8 cellular contexts compared by ENCODE assay signal in the genomic region with DNA sequence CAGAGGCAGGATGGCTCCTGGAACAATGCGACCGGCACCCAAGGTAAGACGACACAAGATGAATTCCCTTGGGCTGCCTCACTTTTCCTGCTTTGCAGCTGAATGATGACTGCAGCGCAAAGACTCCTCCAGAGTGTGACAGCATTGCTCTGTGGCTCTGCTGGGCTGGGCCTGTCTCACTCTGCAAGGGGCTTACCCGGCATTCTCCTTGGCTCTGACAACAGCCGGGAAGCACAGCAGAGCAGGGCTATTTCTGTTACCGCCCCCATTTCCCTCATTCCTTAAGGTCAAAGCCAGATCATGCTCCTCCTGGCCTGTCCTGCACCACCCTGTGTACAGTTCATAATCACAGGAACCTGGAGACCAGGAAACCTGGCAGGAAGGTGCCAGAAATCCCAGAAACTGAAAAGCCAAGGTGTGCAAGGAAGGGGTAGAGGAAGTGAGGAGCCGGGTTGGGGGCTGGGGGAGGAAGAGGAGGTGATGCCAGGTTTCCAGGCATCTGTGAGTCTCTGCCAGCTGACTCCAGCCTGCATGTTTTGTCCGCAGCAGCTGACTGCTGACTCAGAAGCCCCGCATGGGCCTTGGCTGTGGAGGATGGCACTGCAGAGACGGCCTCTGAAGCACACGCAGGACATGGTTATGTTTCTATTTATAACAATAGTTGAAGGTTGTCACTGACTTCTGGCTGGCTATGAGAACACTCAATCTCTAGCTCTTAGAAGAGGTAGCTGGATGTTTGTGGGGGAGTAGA.
DNase-seq lines count a peak whose midpoint lies in the region; ATAC-seq, FAIRE-seq and TF ChIP-seq lines count a peak whose summit lies in the region.

No MANE protein-coding gene starts in this region.

- H3K27me3 ChIP-seq in neural progenitor cell: no peaks in the 10 kb centered on the region

- H3K4me3 Mint-ChIP-seq in neural progenitor cell: no peak overlapping the region

- peaks cover 20% of the 10 kb centered on the region for H3F3A ChIP-seq in neural progenitor cell (ENCODE audit: low read depth)

- H4K20me1 ChIP-seq in neural progenitor cell (ENCODE audit: low read depth): peaks cover 72% of the 10 kb centered on the region

- TF ChIP-seq CTCF in neural progenitor cell (IDR thresholded peaks at IDR 0.05): peak; percentile 34

- no peak overlapping the region for H2AFZ ChIP-seq in neural progenitor cell (replicated peaks)

- H3K9me3 Mint-ChIP-seq in neural progenitor cell: no peaks in the 10 kb centered on the region

- H3K9me3 ChIP-seq in neural progenitor cell (ENCODE audit: low read depth): no peaks in the 10 kb centered on the region

- H3K4me1 ChIP-seq in neural progenitor cell: peaks cover 26% of the 10 kb centered on the region

- no peak overlapping the region for H3K9ac ChIP-seq in neural progenitor cell

- peaks cover 44% of the 10 kb centered on the region for H3K4me1 Mint-ChIP-seq in neural progenitor cell

- H3K36me3 Mint-ChIP-seq in neural progenitor cell: peaks cover 8% of the 10 kb centered on the region

- H3K36me3 ChIP-seq in neural progenitor cell: no peaks in the 10 kb centered on the region

- H3K4me2 ChIP-seq in neural progenitor cell: peak overlapping the region; percentile 43

- DNase-seq in GM04504 (ENCODE audit: low read depth) (peak; percentile 79), SK-N-DZ (ENCODE audit: low spot score) (peak; percentile 75), fibroblast of the conjunctiva (ENCODE audit: low read depth) (peak; percentile 59), neural progenitor cell (ENCODE audit: low spot score) (peak; percentile 71), GM19239 (ENCODE audit: insufficient read length, low spot score) (no peak), NCI-H2081 (lab: John Stamatoyannopoulos, UW) (no peak)
- no peak for DNase-seq in activated CD4-positive, alpha-beta T cell treated with anti-CD3 and anti-CD28 coated beads, Interleukin-2, amount 50 U/mL, for 1 hour

- no peak for FAIRE-seq in GM19239 (lab: Jason Lieb, UNC)

- no peak for ATAC-seq in HG02884 (IDR thresholded peaks at IDR 0.05; ENCODE audit: unreplicated experiment)

- no peak overlapping the region for H3K4me3 ChIP-seq in neural progenitor cell

- peaks cover 43% of the 10 kb centered on the region for H3K79me2 ChIP-seq in neural progenitor cell (ENCODE audit: low read depth)

- no peak overlapping the region for H3K27ac ChIP-seq in neural progenitor cell

- peak overlapping the region; percentile 26 for H3K27ac Mint-ChIP-seq in neural progenitor cell

- H3K27me3 Mint-ChIP-seq in neural progenitor cell (ENCODE audit: insufficient read depth, low read depth): peaks cover 3% of the 10 kb centered on the region

Comparison
In these comparisons a context has a peak if more than half of its experiments do, and no peak if none do; other contexts are left out.
1. DNase-seq: peak in GM04504 (single experiment), SK-N-DZ (single experiment), fibroblast of the conjunctiva (single experiment) and neural progenitor cell (single experiment); none in activated CD4-positive, alpha-beta T cell treated with anti-CD3 and anti-CD28 coated beads, Interleukin-2, amount 50 U/mL, for 1 hour (single experiment), GM19239 (single experiment) and NCI-H2081 (0 of 2).